In the genomic region with DNA sequence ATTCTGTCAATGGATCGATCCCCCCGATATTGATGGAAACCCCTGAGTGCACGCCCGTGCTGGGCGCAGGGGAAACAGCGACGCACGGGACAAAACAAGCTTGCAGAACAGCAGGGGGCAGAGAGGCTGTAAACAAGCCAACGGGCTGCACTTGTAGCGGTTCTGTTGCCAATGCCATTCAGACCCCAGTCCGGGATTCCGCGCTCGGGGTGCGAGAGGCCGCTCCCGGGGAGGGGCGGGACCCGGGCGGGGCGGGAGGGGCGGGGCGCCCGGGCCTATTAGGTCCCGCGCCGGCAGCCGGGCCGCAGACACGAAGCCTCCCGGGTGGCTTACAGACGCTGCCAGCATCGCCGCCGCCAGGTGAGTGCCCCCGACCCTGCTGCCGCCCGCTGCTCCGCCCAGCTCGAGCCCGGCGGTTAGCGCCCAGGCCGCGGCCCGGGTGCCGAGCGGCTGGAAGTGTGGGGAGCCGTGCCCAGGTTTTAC, we compare ENCODE assay signal across 1 cellular context.
A peak's percentile ranks its signal among the peaks of the same experiment; 100 is the strongest.
TF ChIP-seq lines count a peak whose summit lies in the region.

A gene with protein sequence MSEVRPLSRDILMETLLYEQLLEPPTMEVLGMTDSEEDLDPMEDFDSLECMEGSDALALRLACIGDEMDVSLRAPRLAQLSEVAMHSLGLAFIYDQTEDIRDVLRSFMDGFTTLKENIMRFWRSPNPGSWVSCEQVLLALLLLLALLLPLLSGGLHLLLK (plus strand): TSS at position 307 of the 483 bp plus-strand sequence. CDS start 13,273 bp downstream, outside the sequence.

TF ChIP-seq in H1, 55 proteins besides CTCF, POLR2A, EP300 and RAD21 (continued from another document):
- no peak for TF ChIP-seq POU5F1 (IDR thresholded peaks at IDR 0.05; ENCODE audit: low read depth, low read length)
- no peak for TF ChIP-seq BRCA1 (IDR thresholded peaks at IDR 0.05; ENCODE audit: low read depth, low read length)
- TF ChIP-seq ASH2L (IDR thresholded peaks at IDR 0.05; ENCODE audit: low read length): no peak
- TF ChIP-seq CTBP2 (IDR thresholded peaks at IDR 0.05; ENCODE audit: borderline replicate concordance, insufficient read depth, insufficient read length, low read length): no peak
- no peak for TF ChIP-seq KDM1A (IDR thresholded peaks at IDR 0.05; ENCODE audit: borderline replicate concordance, low read length)
- peak; percentile 42 for TF ChIP-seq RNF2 (IDR thresholded peaks at IDR 0.05; ENCODE audit: borderline replicate concordance, low read depth, low read length, missing control alignments, poor library complexity, severe bottlenecking)
- TF ChIP-seq MAFK (IDR thresholded peaks at IDR 0.05; ENCODE audit: low read depth, low read length): no peak
- no peak for TF ChIP-seq SRF (IDR thresholded peaks at IDR 0.05; ENCODE audit: low read depth, low read length)
- TF ChIP-seq SP1 (IDR thresholded peaks at IDR 0.05; ENCODE audit: low read depth, low read length): no peak
- no peak for TF ChIP-seq ZNF274 (IDR thresholded peaks at IDR 0.05; ENCODE audit: borderline replicate concordance, extremely low read depth, low read length)
- TF ChIP-seq, protein P1, sequence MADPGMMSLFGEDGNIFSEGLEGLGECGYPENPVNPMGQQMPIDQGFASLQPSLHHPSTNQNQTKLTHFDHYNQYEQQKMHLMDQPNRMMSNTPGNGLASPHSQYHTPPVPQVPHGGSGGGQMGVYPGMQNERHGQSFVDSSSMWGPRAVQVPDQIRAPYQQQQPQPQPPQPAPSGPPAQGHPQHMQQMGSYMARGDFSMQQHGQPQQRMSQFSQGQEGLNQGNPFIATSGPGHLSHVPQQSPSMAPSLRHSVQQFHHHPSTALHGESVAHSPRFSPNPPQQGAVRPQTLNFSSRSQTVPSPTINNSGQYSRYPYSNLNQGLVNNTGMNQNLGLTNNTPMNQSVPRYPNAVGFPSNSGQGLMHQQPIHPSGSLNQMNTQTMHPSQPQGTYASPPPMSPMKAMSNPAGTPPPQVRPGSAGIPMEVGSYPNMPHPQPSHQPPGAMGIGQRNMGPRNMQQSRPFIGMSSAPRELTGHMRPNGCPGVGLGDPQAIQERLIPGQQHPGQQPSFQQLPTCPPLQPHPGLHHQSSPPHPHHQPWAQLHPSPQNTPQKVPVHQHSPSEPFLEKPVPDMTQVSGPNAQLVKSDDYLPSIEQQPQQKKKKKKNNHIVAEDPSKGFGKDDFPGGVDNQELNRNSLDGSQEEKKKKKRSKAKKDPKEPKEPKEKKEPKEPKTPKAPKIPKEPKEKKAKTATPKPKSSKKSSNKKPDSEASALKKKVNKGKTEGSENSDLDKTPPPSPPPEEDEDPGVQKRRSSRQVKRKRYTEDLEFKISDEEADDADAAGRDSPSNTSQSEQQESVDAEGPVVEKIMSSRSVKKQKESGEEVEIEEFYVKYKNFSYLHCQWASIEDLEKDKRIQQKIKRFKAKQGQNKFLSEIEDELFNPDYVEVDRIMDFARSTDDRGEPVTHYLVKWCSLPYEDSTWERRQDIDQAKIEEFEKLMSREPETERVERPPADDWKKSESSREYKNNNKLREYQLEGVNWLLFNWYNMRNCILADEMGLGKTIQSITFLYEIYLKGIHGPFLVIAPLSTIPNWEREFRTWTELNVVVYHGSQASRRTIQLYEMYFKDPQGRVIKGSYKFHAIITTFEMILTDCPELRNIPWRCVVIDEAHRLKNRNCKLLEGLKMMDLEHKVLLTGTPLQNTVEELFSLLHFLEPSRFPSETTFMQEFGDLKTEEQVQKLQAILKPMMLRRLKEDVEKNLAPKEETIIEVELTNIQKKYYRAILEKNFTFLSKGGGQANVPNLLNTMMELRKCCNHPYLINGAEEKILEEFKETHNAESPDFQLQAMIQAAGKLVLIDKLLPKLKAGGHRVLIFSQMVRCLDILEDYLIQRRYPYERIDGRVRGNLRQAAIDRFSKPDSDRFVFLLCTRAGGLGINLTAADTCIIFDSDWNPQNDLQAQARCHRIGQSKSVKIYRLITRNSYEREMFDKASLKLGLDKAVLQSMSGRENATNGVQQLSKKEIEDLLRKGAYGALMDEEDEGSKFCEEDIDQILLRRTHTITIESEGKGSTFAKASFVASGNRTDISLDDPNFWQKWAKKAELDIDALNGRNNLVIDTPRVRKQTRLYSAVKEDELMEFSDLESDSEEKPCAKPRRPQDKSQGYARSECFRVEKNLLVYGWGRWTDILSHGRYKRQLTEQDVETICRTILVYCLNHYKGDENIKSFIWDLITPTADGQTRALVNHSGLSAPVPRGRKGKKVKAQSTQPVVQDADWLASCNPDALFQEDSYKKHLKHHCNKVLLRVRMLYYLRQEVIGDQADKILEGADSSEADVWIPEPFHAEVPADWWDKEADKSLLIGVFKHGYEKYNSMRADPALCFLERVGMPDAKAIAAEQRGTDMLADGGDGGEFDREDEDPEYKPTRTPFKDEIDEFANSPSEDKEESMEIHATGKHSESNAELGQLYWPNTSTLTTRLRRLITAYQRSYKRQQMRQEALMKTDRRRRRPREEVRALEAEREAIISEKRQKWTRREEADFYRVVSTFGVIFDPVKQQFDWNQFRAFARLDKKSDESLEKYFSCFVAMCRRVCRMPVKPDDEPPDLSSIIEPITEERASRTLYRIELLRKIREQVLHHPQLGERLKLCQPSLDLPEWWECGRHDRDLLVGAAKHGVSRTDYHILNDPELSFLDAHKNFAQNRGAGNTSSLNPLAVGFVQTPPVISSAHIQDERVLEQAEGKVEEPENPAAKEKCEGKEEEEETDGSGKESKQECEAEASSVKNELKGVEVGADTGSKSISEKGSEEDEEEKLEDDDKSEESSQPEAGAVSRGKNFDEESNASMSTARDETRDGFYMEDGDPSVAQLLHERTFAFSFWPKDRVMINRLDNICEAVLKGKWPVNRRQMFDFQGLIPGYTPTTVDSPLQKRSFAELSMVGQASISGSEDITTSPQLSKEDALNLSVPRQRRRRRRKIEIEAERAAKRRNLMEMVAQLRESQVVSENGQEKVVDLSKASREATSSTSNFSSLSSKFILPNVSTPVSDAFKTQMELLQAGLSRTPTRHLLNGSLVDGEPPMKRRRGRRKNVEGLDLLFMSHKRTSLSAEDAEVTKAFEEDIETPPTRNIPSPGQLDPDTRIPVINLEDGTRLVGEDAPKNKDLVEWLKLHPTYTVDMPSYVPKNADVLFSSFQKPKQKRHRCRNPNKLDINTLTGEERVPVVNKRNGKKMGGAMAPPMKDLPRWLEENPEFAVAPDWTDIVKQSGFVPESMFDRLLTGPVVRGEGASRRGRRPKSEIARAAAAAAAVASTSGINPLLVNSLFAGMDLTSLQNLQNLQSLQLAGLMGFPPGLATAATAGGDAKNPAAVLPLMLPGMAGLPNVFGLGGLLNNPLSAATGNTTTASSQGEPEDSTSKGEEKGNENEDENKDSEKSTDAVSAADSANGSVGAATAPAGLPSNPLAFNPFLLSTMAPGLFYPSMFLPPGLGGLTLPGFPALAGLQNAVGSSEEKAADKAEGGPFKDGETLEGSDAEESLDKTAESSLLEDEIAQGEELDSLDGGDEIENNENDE (IDR thresholded peaks at IDR 0.05; ENCODE audit: insufficient replicate concordance, low read length): no peak
- TF ChIP-seq SIRT6 (IDR thresholded peaks at IDR 0.05; ENCODE audit: low read length): no peak
- TF ChIP-seq RBBP5 (IDR thresholded peaks at IDR 0.05; ENCODE audit: borderline replicate concordance, low read depth, low read length): 0 out of 2 replicates have a peak, but pooled peaks have one; percentile 8
- TF ChIP-seq POLR2AphosphoS5 (IDR thresholded peaks at IDR 0.05; ENCODE audit: low read depth, low read length): 0 out of 2 replicates have a peak, but pooled peaks have one; percentile 20
- TF ChIP-seq CHD2 (IDR thresholded peaks at IDR 0.05; ENCODE audit: low read length): no peak
- peak; percentile 87 for TF ChIP-seq SAP30 (IDR thresholded peaks at IDR 0.05; ENCODE audit: insufficient read depth, insufficient replicate concordance, low read length)
- TF ChIP-seq SP4 (IDR thresholded peaks at IDR 0.05; ENCODE audit: low read length): no peak
- peak; percentile 41; the same call in 1 of the 2 replicates for TF ChIP-seq MAX (IDR thresholded peaks at IDR 0.05)
- TF ChIP-seq CREB1 (IDR thresholded peaks at IDR 0.05): no peak
- TF ChIP-seq FOSL1 (IDR thresholded peaks at IDR 0.05; ENCODE audit: insufficient read depth, low read depth, low read length): no peak
- no peak for TF ChIP-seq CHD1 (IDR thresholded peaks at IDR 0.05; ENCODE audit: low read depth, low read length)
- peak; percentile 55 to 92; a peak in 1 of 4 replicates for TF ChIP-seq HDAC2 (IDR thresholded peaks at IDR 0.05; ENCODE audit: borderline replicate concordance in 1 of 2, low read depth in 2 of 2, low read length in 2 of 2)
- no peak for TF ChIP-seq JUN (IDR thresholded peaks at IDR 0.05; ENCODE audit: low read depth, low read length)
- no peak for TF ChIP-seq JUND (IDR thresholded peaks at IDR 0.05; ENCODE audit: low read length)
- peak in 1 of 2 experiments; percentile 84; a peak in 2 of 4 replicates for TF ChIP-seq SIN3A (conservative IDR thresholded peaks at IDR 0.05 in 1 of 2, IDR thresholded peaks at IDR 0.05 in 1 of 2; ENCODE audit: low read depth in 1 of 2, low read length in 2 of 2)
- TF ChIP-seq SIX5 (IDR thresholded peaks at IDR 0.05; ENCODE audit: low read depth, low read length): no peak
- no peak; the same call in 1 of the 2 replicates for TF ChIP-seq SUZ12 (IDR thresholded peaks at IDR 0.05; ENCODE audit: low read length)
- TF ChIP-seq GTF2F1 (IDR thresholded peaks at IDR 0.05; ENCODE audit: borderline replicate concordance, low read depth, low read length): no peak
- no peak for TF ChIP-seq PHF8 (conservative IDR thresholded peaks at IDR 0.05; ENCODE audit: low read depth, low read length)
- TF ChIP-seq, protein P2, sequence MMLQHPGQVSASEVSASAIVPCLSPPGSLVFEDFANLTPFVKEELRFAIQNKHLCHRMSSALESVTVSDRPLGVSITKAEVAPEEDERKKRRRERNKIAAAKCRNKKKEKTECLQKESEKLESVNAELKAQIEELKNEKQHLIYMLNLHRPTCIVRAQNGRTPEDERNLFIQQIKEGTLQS (IDR thresholded peaks at IDR 0.05; ENCODE audit: insufficient read depth, low read depth, low read length): no peak
- no peak for TF ChIP-seq CBX8 (IDR thresholded peaks at IDR 0.05; ENCODE audit: borderline replicate concordance, low read depth, low read length)
- no peak for TF ChIP-seq USF2 (IDR thresholded peaks at IDR 0.05; ENCODE audit: low read length)
- TF ChIP-seq E2F6 (IDR thresholded peaks at IDR 0.05): no peak
